Comparison of ENCODE assay signal across 17 cellular contexts in genomic region chr22:48832592-48832991, GRCh38.
DNase-seq lines count a peak whose midpoint lies in the region; ATAC-seq and TF ChIP-seq lines count a peak whose summit lies in the region.
"Had no signal": no experiment of that assay in that cellular context is flagged by ENCODE, and none has a peak within 500 bp of the region (broad histone marks: within the 10 kb centered on the region; RNA-seq: fewer than 3 reads in every experiment).

No MANE protein-coding gene starts in this region.

- TF ChIP-seq CTCF in gastrocnemius medialis (IDR thresholded peaks at IDR 0.05 in 4 of 5, conservative IDR thresholded peaks at IDR 0.05 in 1 of 5) (no peak), RWPE1 (conservative IDR thresholded peaks at IDR 0.05; ENCODE audit: low read depth) (no peak)

- peak; percentile 47 for DNase-seq in stimulated activated CD4-positive, alpha-beta T cell treated with anti-CD3 and anti-CD28 coated beads, Interleukin-15, amount 100 ng/mL, for 24 hours
- no peak for DNase-seq in stimulated activated CD4-positive, alpha-beta T cell treated with anti-CD3 and anti-CD28 coated beads, Interleukin-4, amount 100 ng/mL, for 1 hour
- DNase-seq in NOMO-1 treated with dmso at 0.1 percent for 144 hours (lab: John Stamatoyannopoulos, UW; ENCODE audit: unreplicated experiment) (peak; percentile 1), gastrocnemius medialis (no peak), RWPE1 (ENCODE audit: low spot score) (no peak)
- DNase-seq in effector memory CD8-positive, alpha-beta T cell, result no peak
- peak in 1 of 2 donors; percentile 14 for DNase-seq in stimulated activated naive CD8-positive, alpha-beta T cell treated with anti-CD3 and anti-CD28 coated beads, Interleukin-15, amount 100 ng/mL, for 72 hours
- DNase-seq: Caco-2, caudate nucleus, left cardiac atrium, NCI-H1092, NCI-H2081 treated with DMSO at 0.1 percent for 48 hours, NCI-H510A had no signal

- no peaks in the 10 kb centered on the region for H3K36me3 ChIP-seq in gastrocnemius medialis
- H3K36me3 ChIP-seq: gastroesophageal sphincter, HAP-1, neural progenitor cell had no signal

- H3K4me3 ChIP-seq in gastrocnemius medialis, result no peak overlapping the region
- H3K4me3 ChIP-seq: gastroesophageal sphincter, GM12878, HAP-1, neural progenitor cell had no signal

- no peaks in the 10 kb centered on the region for H3K4me1 Mint-ChIP-seq in effector memory CD8-positive, alpha-beta T cell (ENCODE audit: low read depth in 2 of 2)
- no peaks in the 10 kb centered on the region for H3K4me1 Mint-ChIP-seq in stimulated activated naive CD8-positive, alpha-beta T cell treated with anti-CD3 and anti-CD28 coated beads, Interleukin-15, amount 100 ng/mL, for 72 hours

- CTCF ChIA-PET in RWPE1 (lab: Yijun Ruan, JAX), result no interaction called here

- POLR2A ChIA-PET in RWPE1 (lab: Yijun Ruan, JAX; ENCODE audit: low non-redundant PET), result no interaction called here

- H3K36me3 Mint-ChIP-seq in effector memory CD8-positive, alpha-beta T cell (ENCODE audit: insufficient read depth), result peaks cover 4% of the 10 kb centered on the region
- H3K36me3 Mint-ChIP-seq: neural progenitor cell had no signal

- H3K27ac ChIP-seq in gastrocnemius medialis (no peak overlapping the region), RWPE1 (no peak overlapping the region)
- H3K27ac ChIP-seq: gastroesophageal sphincter, neural progenitor cell had no signal

- intact Hi-C loops in gastrocnemius medialis (cut with DNase I; ENCODE audit: low total_unique reads), result no loop called here

- no peak for TF ChIP-seq POLR2A in gastrocnemius medialis (IDR thresholded peaks at IDR 0.05)

- peak; percentile 26 for ATAC-seq in effector memory CD8-positive, alpha-beta T cell (replicated peaks)
- peak; percentile 50 for ATAC-seq in stimulated activated naive CD8-positive, alpha-beta T cell treated with anti-CD3 and anti-CD28 coated beads, Interleukin-15, amount 100 ng/mL, for 72 hours
- ATAC-seq in gastrocnemius medialis, result no peak
- ATAC-seq: gastroesophageal sphincter, GM12878, left cardiac atrium had no signal

- no peak overlapping the region for H3K27ac Mint-ChIP-seq in effector memory CD8-positive, alpha-beta T cell
- H3K27ac Mint-ChIP-seq in stimulated activated naive CD8-positive, alpha-beta T cell treated with anti-CD3 and anti-CD28 coated beads, Interleukin-15, amount 100 ng/mL, for 72 hours, result no peak overlapping the region
- H3K27ac Mint-ChIP-seq: neural progenitor cell had no signal

- H3K4me3 Mint-ChIP-seq in effector memory CD8-positive, alpha-beta T cell, result no peak overlapping the region
- H3K4me3 Mint-ChIP-seq in stimulated activated naive CD8-positive, alpha-beta T cell treated with anti-CD3 and anti-CD28 coated beads, Interleukin-15, amount 100 ng/mL, for 72 hours, result no peak overlapping the region
- H3K4me3 Mint-ChIP-seq: neural progenitor cell had no signal

- no peaks in the 10 kb centered on the region for H3K27me3 ChIP-seq in gastrocnemius medialis
- H3K27me3 ChIP-seq: neural progenitor cell had no signal

- peaks cover under 1 to 8% of the 10 kb centered on the region in 2 donors for H3K9me3 Mint-ChIP-seq in effector memory CD8-positive, alpha-beta T cell
- peaks cover 15 to 38% of the 10 kb centered on the region in 2 donors for H3K9me3 Mint-ChIP-seq in stimulated activated naive CD8-positive, alpha-beta T cell treated with anti-CD3 and anti-CD28 coated beads, Interleukin-15, amount 100 ng/mL, for 72 hours

- H3K27me3 Mint-ChIP-seq in effector memory CD8-positive, alpha-beta T cell, result peaks cover 27 to 33% of the 10 kb centered on the region in 2 donors
- H3K27me3 Mint-ChIP-seq in stimulated activated naive CD8-positive, alpha-beta T cell treated with anti-CD3 and anti-CD28 coated beads, Interleukin-15, amount 100 ng/mL, for 72 hours, result peaks cover 14% of the 10 kb centered on the region

- H3K4me1 ChIP-seq in gastrocnemius medialis, result no peaks in the 10 kb centered on the region
- H3K4me1 ChIP-seq: Caco-2, gastroesophageal sphincter, HAP-1 had no signal

- in situ Hi-C loops in gastrocnemius medialis (cut with MboI; ENCODE audit: low sequenced_read_pairs in 4 of 4), result no loop called here

- no peaks in the 10 kb centered on the region for H3K9me3 ChIP-seq in gastrocnemius medialis
- H3K9me3 ChIP-seq: Caco-2, HAP-1 had no signal

Comparison
In these comparisons a context has a peak if more than half of its experiments do, and no peak if none do; other contexts are left out.
1. DNase-seq: peak in stimulated activated CD4-positive, alpha-beta T cell treated with anti-CD3 and anti-CD28 coated beads, Interleukin-15, amount 100 ng/mL, for 24 hours (single experiment) and NOMO-1 treated with dmso at 0.1 percent for 144 hours (single experiment); none in stimulated activated CD4-positive, alpha-beta T cell treated with anti-CD3 and anti-CD28 coated beads, Interleukin-4, amount 100 ng/mL, for 1 hour (single experiment), effector memory CD8-positive, alpha-beta T cell (0 of 3), gastrocnemius medialis (0 of 2) and RWPE1 (single experiment).
2. ATAC-seq: peak in effector memory CD8-positive, alpha-beta T cell (single experiment) and stimulated activated naive CD8-positive, alpha-beta T cell treated with anti-CD3 and anti-CD28 coated beads, Interleukin-15, amount 100 ng/mL, for 72 hours (single experiment); none in gastrocnemius medialis (0 of 2).